In the genomic region with DNA sequence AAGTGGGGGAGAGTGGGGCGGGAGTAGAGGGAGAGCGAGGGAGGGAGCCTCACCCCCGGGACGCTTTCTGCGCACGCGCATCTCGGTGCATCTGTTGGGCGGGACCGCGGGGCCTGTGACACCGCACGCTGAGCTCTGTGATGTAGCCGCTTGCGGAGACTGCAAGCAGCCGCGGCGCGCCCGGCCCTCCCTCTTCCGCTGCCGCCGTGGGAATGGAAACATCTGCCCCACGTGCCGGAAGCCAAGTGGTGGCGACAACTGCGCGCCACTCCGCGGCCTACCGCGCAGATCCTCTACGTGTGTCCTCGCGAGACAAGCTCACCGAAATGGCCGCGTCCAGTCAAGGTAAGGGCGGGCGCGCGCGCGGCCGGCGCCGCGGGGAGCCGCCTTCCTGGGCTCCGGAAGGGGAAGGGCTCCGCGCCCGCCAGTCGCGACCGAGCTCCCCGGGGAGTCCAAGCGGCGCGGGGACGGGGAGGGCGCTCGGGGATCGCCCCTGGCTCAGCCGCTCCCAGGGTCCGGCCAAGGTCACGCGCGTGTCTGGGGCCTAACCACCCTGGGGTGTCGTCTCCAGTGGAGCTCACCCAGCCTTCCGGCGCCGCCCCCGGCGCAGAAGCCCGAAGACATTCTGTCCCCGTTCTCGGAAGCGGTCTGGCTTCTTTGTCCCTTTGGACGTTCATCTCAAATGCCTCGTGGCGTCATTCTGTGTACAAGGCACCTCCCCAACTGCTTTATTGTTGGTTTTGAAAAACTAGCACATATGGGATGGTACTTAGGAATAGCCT, we compare ENCODE assay signal across 1 cellular context.
TF ChIP-seq lines count a peak whose summit lies in the region.

A gene with protein sequence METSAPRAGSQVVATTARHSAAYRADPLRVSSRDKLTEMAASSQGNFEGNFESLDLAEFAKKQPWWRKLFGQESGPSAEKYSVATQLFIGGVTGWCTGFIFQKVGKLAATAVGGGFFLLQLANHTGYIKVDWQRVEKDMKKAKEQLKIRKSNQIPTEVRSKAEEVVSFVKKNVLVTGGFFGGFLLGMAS (plus strand): TSS at position 118 of the 782 bp plus-strand sequence. CDS start 95 bp downstream, at position 213.

TF ChIP-seq in K562, 482 proteins besides CTCF, POLR2A, EP300 and RAD21 (continued from another document and continues in another):
- TF ChIP-seq, protein P1, sequence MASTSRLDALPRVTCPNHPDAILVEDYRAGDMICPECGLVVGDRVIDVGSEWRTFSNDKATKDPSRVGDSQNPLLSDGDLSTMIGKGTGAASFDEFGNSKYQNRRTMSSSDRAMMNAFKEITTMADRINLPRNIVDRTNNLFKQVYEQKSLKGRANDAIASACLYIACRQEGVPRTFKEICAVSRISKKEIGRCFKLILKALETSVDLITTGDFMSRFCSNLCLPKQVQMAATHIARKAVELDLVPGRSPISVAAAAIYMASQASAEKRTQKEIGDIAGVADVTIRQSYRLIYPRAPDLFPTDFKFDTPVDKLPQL (IDR thresholded peaks at IDR 0.05; ENCODE audit: extremely low read depth, insufficient read length) = no peak
- TF ChIP-seq MTA1 (IDR thresholded peaks at IDR 0.05; ENCODE audit: borderline replicate concordance) = peak; percentile 96
- TF ChIP-seq, protein P2, sequence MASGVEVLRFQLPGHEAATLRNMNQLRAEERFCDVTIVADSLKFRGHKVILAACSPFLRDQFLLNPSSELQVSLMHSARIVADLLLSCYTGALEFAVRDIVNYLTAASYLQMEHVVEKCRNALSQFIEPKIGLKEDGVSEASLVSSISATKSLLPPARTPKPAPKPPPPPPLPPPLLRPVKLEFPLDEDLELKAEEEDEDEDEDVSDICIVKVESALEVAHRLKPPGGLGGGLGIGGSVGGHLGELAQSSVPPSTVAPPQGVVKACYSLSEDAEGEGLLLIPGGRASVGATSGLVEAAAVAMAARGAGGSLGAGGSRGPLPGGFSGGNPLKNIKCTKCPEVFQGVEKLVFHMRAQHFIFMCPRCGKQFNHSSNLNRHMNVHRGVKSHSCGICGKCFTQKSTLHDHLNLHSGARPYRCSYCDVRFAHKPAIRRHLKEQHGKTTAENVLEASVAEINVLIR (CRISPR knock-in tag; IDR thresholded peaks at IDR 0.05) = peak; percentile 77
- TF ChIP-seq TAF15 (IDR thresholded peaks at IDR 0.05; ENCODE audit: low read depth, low read length) = no peak
- TF ChIP-seq FOXP1 (CRISPR knock-in tag; IDR thresholded peaks at IDR 0.05) = 0 out of 2 replicates have a peak, but pooled peaks have one; percentile 66
- TF ChIP-seq, protein P3, sequence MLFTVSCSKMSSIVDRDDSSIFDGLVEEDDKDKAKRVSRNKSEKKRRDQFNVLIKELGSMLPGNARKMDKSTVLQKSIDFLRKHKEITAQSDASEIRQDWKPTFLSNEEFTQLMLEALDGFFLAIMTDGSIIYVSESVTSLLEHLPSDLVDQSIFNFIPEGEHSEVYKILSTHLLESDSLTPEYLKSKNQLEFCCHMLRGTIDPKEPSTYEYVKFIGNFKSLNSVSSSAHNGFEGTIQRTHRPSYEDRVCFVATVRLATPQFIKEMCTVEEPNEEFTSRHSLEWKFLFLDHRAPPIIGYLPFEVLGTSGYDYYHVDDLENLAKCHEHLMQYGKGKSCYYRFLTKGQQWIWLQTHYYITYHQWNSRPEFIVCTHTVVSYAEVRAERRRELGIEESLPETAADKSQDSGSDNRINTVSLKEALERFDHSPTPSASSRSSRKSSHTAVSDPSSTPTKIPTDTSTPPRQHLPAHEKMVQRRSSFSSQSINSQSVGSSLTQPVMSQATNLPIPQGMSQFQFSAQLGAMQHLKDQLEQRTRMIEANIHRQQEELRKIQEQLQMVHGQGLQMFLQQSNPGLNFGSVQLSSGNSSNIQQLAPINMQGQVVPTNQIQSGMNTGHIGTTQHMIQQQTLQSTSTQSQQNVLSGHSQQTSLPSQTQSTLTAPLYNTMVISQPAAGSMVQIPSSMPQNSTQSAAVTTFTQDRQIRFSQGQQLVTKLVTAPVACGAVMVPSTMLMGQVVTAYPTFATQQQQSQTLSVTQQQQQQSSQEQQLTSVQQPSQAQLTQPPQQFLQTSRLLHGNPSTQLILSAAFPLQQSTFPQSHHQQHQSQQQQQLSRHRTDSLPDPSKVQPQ (CRISPR knock-in tag; IDR thresholded peaks at IDR 0.05; ENCODE audit: borderline replicate concordance) = no peak
- no peak for TF ChIP-seq NR3C1 (CRISPR knock-in tag; IDR thresholded peaks at IDR 0.05)
- no peak for TF ChIP-seq HIVEP1 (CRISPR knock-in tag; IDR thresholded peaks at IDR 0.05)
- TF ChIP-seq NR2C1 (IDR thresholded peaks at IDR 0.05) = no peak
- TF ChIP-seq NR2C1 (tag; IDR thresholded peaks at IDR 0.05) = peak; percentile 40; the same call in 1 of the 2 replicates
- TF ChIP-seq HNRNPLL (IDR thresholded peaks at IDR 0.05; ENCODE audit: low read depth, low read length, poor library complexity, severe bottlenecking) = peak; percentile 83
- no peak for TF ChIP-seq KAT2B (IDR thresholded peaks at IDR 0.05; ENCODE audit: low read depth, low read length)
- TF ChIP-seq, protein P4, sequence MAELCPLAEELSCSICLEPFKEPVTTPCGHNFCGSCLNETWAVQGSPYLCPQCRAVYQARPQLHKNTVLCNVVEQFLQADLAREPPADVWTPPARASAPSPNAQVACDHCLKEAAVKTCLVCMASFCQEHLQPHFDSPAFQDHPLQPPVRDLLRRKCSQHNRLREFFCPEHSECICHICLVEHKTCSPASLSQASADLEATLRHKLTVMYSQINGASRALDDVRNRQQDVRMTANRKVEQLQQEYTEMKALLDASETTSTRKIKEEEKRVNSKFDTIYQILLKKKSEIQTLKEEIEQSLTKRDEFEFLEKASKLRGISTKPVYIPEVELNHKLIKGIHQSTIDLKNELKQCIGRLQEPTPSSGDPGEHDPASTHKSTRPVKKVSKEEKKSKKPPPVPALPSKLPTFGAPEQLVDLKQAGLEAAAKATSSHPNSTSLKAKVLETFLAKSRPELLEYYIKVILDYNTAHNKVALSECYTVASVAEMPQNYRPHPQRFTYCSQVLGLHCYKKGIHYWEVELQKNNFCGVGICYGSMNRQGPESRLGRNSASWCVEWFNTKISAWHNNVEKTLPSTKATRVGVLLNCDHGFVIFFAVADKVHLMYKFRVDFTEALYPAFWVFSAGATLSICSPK (IDR thresholded peaks at IDR 0.05; ENCODE audit: borderline replicate concordance) = no peak
- TF ChIP-seq ZNF766 (CRISPR knock-in tag; conservative IDR thresholded peaks at IDR 0.05) = 0 out of 2 replicates have a peak, but pooled peaks have one; percentile 48
- TF ChIP-seq ZNF184 (CRISPR knock-in tag; IDR thresholded peaks at IDR 0.05) = no peak
- no peak for TF ChIP-seq SP2 (IDR thresholded peaks at IDR 0.05; ENCODE audit: extremely low read depth, low read depth, low read length, poor library complexity, severe bottlenecking)
- TF ChIP-seq ADNP (tag; IDR thresholded peaks at IDR 0.05) = no peak
- TF ChIP-seq, protein P5, sequence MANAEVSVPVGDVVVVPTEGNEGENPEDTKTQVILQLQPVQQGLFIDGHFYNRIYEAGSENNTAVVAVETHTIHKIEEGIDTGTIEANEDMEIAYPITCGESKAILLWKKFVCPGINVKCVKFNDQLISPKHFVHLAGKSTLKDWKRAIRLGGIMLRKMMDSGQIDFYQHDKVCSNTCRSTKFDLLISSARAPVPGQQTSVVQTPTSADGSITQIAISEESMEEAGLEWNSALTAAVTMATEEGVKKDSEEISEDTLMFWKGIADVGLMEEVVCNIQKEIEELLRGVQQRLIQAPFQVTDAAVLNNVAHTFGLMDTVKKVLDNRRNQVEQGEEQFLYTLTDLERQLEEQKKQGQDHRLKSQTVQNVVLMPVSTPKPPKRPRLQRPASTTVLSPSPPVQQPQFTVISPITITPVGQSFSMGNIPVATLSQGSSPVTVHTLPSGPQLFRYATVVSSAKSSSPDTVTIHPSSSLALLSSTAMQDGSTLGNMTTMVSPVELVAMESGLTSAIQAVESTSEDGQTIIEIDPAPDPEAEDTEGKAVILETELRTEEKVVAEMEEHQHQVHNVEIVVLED (CRISPR knock-in tag; IDR thresholded peaks at IDR 0.05) = peak; percentile 79
- no peak for TF ChIP-seq ZNF551 (CRISPR knock-in tag; IDR thresholded peaks at IDR 0.05)
- TF ChIP-seq, protein P6, sequence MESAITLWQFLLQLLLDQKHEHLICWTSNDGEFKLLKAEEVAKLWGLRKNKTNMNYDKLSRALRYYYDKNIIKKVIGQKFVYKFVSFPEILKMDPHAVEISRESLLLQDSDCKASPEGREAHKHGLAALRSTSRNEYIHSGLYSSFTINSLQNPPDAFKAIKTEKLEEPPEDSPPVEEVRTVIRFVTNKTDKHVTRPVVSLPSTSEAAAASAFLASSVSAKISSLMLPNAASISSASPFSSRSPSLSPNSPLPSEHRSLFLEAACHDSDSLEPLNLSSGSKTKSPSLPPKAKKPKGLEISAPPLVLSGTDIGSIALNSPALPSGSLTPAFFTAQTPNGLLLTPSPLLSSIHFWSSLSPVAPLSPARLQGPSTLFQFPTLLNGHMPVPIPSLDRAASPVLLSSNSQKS (CRISPR knock-in tag; IDR thresholded peaks at IDR 0.05) = no peak
- no peak for TF ChIP-seq MAFK (IDR thresholded peaks at IDR 0.05; ENCODE audit: low read length)
- no peak for TF ChIP-seq MTA2 (IDR thresholded peaks at IDR 0.05; ENCODE audit: low read depth)
- 0 out of 2 replicates have a peak, but pooled peaks have one; percentile 20 for TF ChIP-seq NBN (IDR thresholded peaks at IDR 0.05; ENCODE audit: low read depth)
- TF ChIP-seq, protein P7, sequence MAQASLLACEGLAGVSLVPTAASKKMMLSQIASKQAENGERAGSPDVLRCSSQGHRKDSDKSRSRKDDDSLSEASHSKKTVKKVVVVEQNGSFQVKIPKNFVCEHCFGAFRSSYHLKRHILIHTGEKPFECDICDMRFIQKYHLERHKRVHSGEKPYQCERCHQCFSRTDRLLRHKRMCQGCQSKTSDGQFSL (CRISPR knock-in tag; IDR thresholded peaks at IDR 0.05) = peak; percentile 60; the same call in 1 of the 2 replicates
- TF ChIP-seq, protein P7 (tag; IDR thresholded peaks at IDR 0.05) = no peak
- TF ChIP-seq ZNF12 (CRISPR knock-in tag; IDR thresholded peaks at IDR 0.05) = no peak
- no peak for TF ChIP-seq ZFP1 (CRISPR knock-in tag; IDR thresholded peaks at IDR 0.05)
- no peak for TF ChIP-seq ZNF584 (CRISPR knock-in tag; IDR thresholded peaks at IDR 0.05; ENCODE audit: low read depth)
- peak; percentile 93 for TF ChIP-seq CREM (IDR thresholded peaks at IDR 0.05; ENCODE audit: low read depth)
- no peak for TF ChIP-seq PPARD (CRISPR knock-in tag; IDR thresholded peaks at IDR 0.05)
- peak; percentile 76 for TF ChIP-seq RNF2 (IDR thresholded peaks at IDR 0.05)
- peak; percentile 48 for TF ChIP-seq TBP (optimal IDR thresholded peaks at IDR 0.05; ENCODE audit: low read depth, low read length)
